In the genomic region with DNA sequence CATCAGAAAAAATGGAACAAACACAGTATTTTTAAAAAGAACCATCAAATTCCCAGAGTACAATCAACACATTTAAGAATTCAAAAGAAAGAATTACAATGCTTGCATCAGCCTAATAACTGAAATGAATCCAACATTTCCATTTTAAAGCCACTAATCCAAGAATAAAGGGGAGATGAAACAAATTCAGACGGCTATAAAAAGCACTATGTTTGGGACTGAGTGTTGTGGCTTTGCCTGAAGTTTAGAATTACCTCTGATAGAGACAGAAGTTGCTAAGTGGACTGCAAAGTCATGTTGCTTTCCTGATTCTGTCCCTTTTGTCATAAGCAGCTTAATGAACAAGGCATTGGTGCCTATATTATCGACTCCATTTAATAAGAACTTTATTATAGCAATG, we compare ENCODE assay signal across 24 cellular contexts.
DNase-seq lines count a peak whose midpoint lies in the region; ATAC-seq and TF ChIP-seq lines count a peak whose summit lies in the region.
"Had no signal": no experiment of that assay in that cellular context is flagged by ENCODE, and none has a peak within 500 bp of the region (broad histone marks: within the 10 kb centered on the region; RNA-seq: fewer than 3 reads in every experiment).

No MANE protein-coding gene starts in this region.

- intact Hi-C loops in left lung (cut with DNase I) = no loop called here

- H3K36me3 ChIP-seq in ACC112 (ENCODE audit: insufficient read depth, low read length) (no peaks in the 10 kb centered on the region), neuron (ENCODE audit: insufficient read depth, low read length) (no peaks in the 10 kb centered on the region), left lung (no peaks in the 10 kb centered on the region)

- no peaks in the 10 kb centered on the region for H3K27me3 ChIP-seq in ACC112 (ENCODE audit: insufficient read depth, low read length)
- no peaks in the 10 kb centered on the region for H3K27me3 ChIP-seq in neuron (ENCODE audit: insufficient read depth, low read length)
- H3K27me3 ChIP-seq in left lung = no peaks in the 10 kb centered on the region

- H3K27ac ChIP-seq in ACC112 (ENCODE audit: low read depth, low read length) = no peak overlapping the region
- H3K27ac ChIP-seq in left lung = no peak overlapping the region

- H3K4me1 ChIP-seq in ACC112 (ENCODE audit: control insufficient read depth, insufficient read depth, low read length, unreplicated experiment) (peaks cover 15% of the 10 kb centered on the region), neuron (ENCODE audit: insufficient read depth, low read length) (peaks cover 19% of the 10 kb centered on the region), left lung (no peaks in the 10 kb centered on the region)

- H3K79me2 ChIP-seq in ACC112 (ENCODE audit: control insufficient read depth, insufficient read depth, low read length, unreplicated experiment) = no peaks in the 10 kb centered on the region

- H3K4me3 ChIP-seq in ACC112 (ENCODE audit: low read depth, low read length) (no peak overlapping the region), fibroblast of the aortic adventitia (ENCODE audit: low read depth, low read length) (no peak overlapping the region), neuron (ENCODE audit: low read length) (no peak overlapping the region), left lung (no peak overlapping the region)
- H3K4me3 ChIP-seq: K562 had no signal

- no peak for TF ChIP-seq CTCF in fibroblast of the aortic adventitia (IDR thresholded peaks at IDR 0.05; ENCODE audit: insufficient read depth, low read length)
- TF ChIP-seq CTCF in left lung (IDR thresholded peaks at IDR 0.05) = no peak

- peak; percentile 33 for DNase-seq in NCI-H69 (lab: John Stamatoyannopoulos, UW)
- peak; percentile 36 for DNase-seq in fibroblast of the aortic adventitia (ENCODE audit: low read depth)
- no peak for DNase-seq in left lung
- no peak for DNase-seq in NK-92 (lab: John Stamatoyannopoulos, UW; ENCODE audit: unreplicated experiment)
- no peak for DNase-seq in DMS53 treated with DMSO at 0.1 percent for 48 hours (lab: John Stamatoyannopoulos, UW; ENCODE audit: unreplicated experiment)
- DNase-seq in OCI-M2 (lab: John Stamatoyannopoulos, UW; ENCODE audit: unreplicated experiment) = no peak
- DNase-seq: 8988T; AML-193; C1 segment of cervical spinal cord; Calu3; CD8-positive, alpha-beta T cell; GF-D8; MM.1S; NCI-H1048; NCI-H1436 treated with DMSO at 0.1 percent for 48 hours; NCI-H345; NCI-H524; NCI-H82; RPMI8226; SHP77 had no signal

- H3K9me3 ChIP-seq in neuron (ENCODE audit: low read length) (no peaks in the 10 kb centered on the region), left lung (no peaks in the 10 kb centered on the region)

- no peak for ATAC-seq in left lung
- ATAC-seq: CD8-positive, alpha-beta T cell; K562; PC-3 had no signal

- peak overlapping the region; percentile 16 for H2AFZ ChIP-seq in ACC112 (ENCODE audit: low read length, unreplicated experiment)
- peak overlapping the region; percentile 46 for H2AFZ ChIP-seq in neuron (ENCODE audit: low read depth, low read length)

Comparison
In these comparisons a context has a peak if more than half of its experiments do, and no peak if none do; other contexts are left out.
1. DNase-seq: peak in NCI-H69 (single experiment) and fibroblast of the aortic adventitia (single experiment); none in left lung (0 of 2), NK-92 (single experiment), DMS53 treated with DMSO at 0.1 percent for 48 hours (single experiment) and OCI-M2 (single experiment).